In the genomic region with DNA sequence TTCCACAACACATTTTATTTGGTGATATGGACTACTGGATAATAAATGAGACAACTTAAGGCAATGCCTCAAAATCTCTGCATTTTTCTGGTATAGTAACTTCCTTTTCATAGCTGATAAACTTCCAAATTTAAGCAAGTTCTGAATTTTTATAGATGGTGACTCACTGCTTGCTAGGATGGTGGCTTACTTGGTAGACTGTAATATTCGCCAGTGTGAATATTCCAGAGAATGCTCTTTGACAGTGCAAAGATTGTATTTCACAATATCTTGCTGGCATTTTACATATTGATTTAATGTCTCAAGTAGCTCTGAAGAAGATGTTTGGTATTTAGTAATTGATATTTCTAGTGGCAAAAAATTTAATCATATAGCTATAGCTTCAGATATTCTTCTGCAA, we compare ENCODE assay signal across 26 cellular contexts.
DNase-seq lines count a peak whose midpoint lies in the region; ATAC-seq, FAIRE-seq and TF ChIP-seq lines count a peak whose summit lies in the region.
"Had no signal": no experiment of that assay in that cellular context is flagged by ENCODE, and none has a peak within 500 bp of the region (broad histone marks: within the 10 kb centered on the region; RNA-seq: fewer than 3 reads in every experiment).

No MANE protein-coding gene starts in this region.

- FAIRE-seq in A204.1 (lab: Jason Lieb, UNC), result peak; percentile 74
- FAIRE-seq: endothelial cell of umbilical vein had no signal

- H3K4me3 ChIP-seq in adipocyte (ENCODE audit: low read length) (no peak overlapping the region), fibroblast of pulmonary artery (replicated peaks; ENCODE audit: low read depth, low read length) (no peak overlapping the region), sigmoid colon (no peak overlapping the region)
- H3K4me3 ChIP-seq: suprapubic skin, vagina had no signal

- no peaks in the 10 kb centered on the region for H3K27me3 Mint-ChIP-seq in T-helper 2 cell treated with Interferon-gamma antibody and Interleukin-4, amounts not matched to agents 5 μg/mL and 100 μg/mL, for 36 hours (ENCODE audit: low read depth)

- no peak overlapping the region for H3K9ac ChIP-seq in adipocyte (ENCODE audit: low read length)

- no peak overlapping the region for H3K27ac ChIP-seq in sigmoid colon
- H3K27ac ChIP-seq: HL-60, suprapubic skin, vagina had no signal

- H3K4me1 ChIP-seq in adipocyte (ENCODE audit: control insufficient read depth, insufficient read depth, low read length) (peaks cover 4% of the 10 kb centered on the region), sigmoid colon (no peaks in the 10 kb centered on the region)
- H3K4me1 ChIP-seq: suprapubic skin, vagina had no signal

- 81 to 97% methylated on average over 1 of the region's 1 CpG for WGBS in sigmoid colon, 2 donors

- intact Hi-C loops in sigmoid colon (cut with DNase I), result no loop called here

- H3K9me3 ChIP-seq in adipocyte (ENCODE audit: control insufficient read depth, low read length), result no peaks in the 10 kb centered on the region
- no peaks in the 10 kb centered on the region for H3K9me3 ChIP-seq in sigmoid colon
- H3K9me3 ChIP-seq: suprapubic skin, vagina had no signal

- H3K36me3 Mint-ChIP-seq in T-helper 2 cell treated with Interferon-gamma antibody and Interleukin-4, amounts not matched to agents 5 μg/mL and 100 μg/mL, for 36 hours (ENCODE audit: low read depth), result no peaks in the 10 kb centered on the region
- H3K36me3 Mint-ChIP-seq: activated naive CD8-positive, alpha-beta T cell; brain; naive B cell had no signal

- TF ChIP-seq EP300 in sigmoid colon (IDR thresholded peaks at IDR 0.05), result no peak

- H3K27ac Mint-ChIP-seq in T-helper 2 cell treated with Interferon-gamma antibody and Interleukin-4, amounts not matched to agents 5 μg/mL and 100 μg/mL, for 36 hours, result no peak overlapping the region
- H3K27ac Mint-ChIP-seq: activated naive CD8-positive, alpha-beta T cell; activated T-helper 1 cell treated with anti-CD3 and anti-CD28 coated beads, Interleukin-12 subunit alpha, Interleukin-12 subunit beta, Interleukin-2, Interleukin-4 antibody, amounts not matched to agents 30 ng/mL and 10 ng/mL and 1 ng/mL, durations not matched to agents 14 hours and 24 hours and 36 hours; brain; naive B cell had no signal

- DNase-seq in GM04503 (ENCODE audit: low read depth) (peak; percentile 27), adipocyte (ENCODE audit: low read depth) (peak; percentile 81), fibroblast of pulmonary artery (ENCODE audit: low read depth) (peak; percentile 76), sigmoid colon (no peak), NCI-H1694 (lab: John Stamatoyannopoulos, UW) (no peak)
- no peak for DNase-seq in T-helper 2 cell treated with Interferon-gamma antibody and Interleukin-4, amounts not matched to agents 5 μg/mL and 100 μg/mL, for 36 hours (ENCODE audit: low spot score)
- DNase-seq: activated CD4-positive, alpha-beta T cell treated with anti-CD3 and anti-CD28 coated beads for 48 hours; cortex of kidney; naive B cell; NCI-H187; NCI-H2227 treated with DMSO at 0.1 percent for 48 hours; NCI-H82; occipital lobe; OCI-M1; SIG-M5; T-helper 1 cell had no signal

- no peak for ATAC-seq in HG02870 (IDR thresholded peaks at IDR 0.05; ENCODE audit: unreplicated experiment)
- ATAC-seq: HCT116 had no signal

- no peak overlapping the region for H3K4me3 Mint-ChIP-seq in T-helper 2 cell treated with Interferon-gamma antibody and Interleukin-4, amounts not matched to agents 5 μg/mL and 100 μg/mL, for 36 hours
- H3K4me3 Mint-ChIP-seq: activated naive CD8-positive, alpha-beta T cell; activated T-helper 1 cell treated with anti-CD3 and anti-CD28 coated beads, Interleukin-12 subunit alpha, Interleukin-12 subunit beta, Interleukin-2, Interleukin-4 antibody, amounts not matched to agents 30 ng/mL and 10 ng/mL and 1 ng/mL, durations not matched to agents 14 hours and 24 hours and 36 hours; brain; naive B cell had no signal

- H3K9me3 Mint-ChIP-seq in T-helper 2 cell treated with Interferon-gamma antibody and Interleukin-4, amounts not matched to agents 5 μg/mL and 100 μg/mL, for 36 hours, result no peaks in the 10 kb centered on the region
- H3K9me3 Mint-ChIP-seq: activated T-helper 1 cell treated with anti-CD3 and anti-CD28 coated beads, Interleukin-12 subunit alpha, Interleukin-12 subunit beta, Interleukin-2, Interleukin-4 antibody, amounts not matched to agents 30 ng/mL and 10 ng/mL and 1 ng/mL, durations not matched to agents 14 hours and 24 hours and 36 hours had no signal

- H3K36me3 ChIP-seq in adipocyte (ENCODE audit: control insufficient read depth, insufficient read depth, low read length, severe bottlenecking), result no peaks in the 10 kb centered on the region
- H3K36me3 ChIP-seq in sigmoid colon, result no peaks in the 10 kb centered on the region
- H3K36me3 ChIP-seq: suprapubic skin, vagina had no signal

- no peaks in the 10 kb centered on the region for H3K4me1 Mint-ChIP-seq in T-helper 2 cell treated with Interferon-gamma antibody and Interleukin-4, amounts not matched to agents 5 μg/mL and 100 μg/mL, for 36 hours (ENCODE audit: low read depth)
- H3K4me1 Mint-ChIP-seq: naive B cell had no signal

- H3K27me3 ChIP-seq in adipocyte (replicated peaks; ENCODE audit: control insufficient read depth, insufficient read depth, low read length), result no peaks in the 10 kb centered on the region
- H3K27me3 ChIP-seq in sigmoid colon, result no peaks in the 10 kb centered on the region
- H3K27me3 ChIP-seq: suprapubic skin, vagina had no signal

- TF ChIP-seq POLR2A in sigmoid colon (IDR thresholded peaks at IDR 0.05), result no peak

- TF ChIP-seq CTCF in fibroblast of pulmonary artery (IDR thresholded peaks at IDR 0.05; ENCODE audit: low read length, missing control alignments) (no peak), sigmoid colon (IDR thresholded peaks at IDR 0.05) (no peak)

Comparison
In these comparisons a context has a peak if more than half of its experiments do, and no peak if none do; other contexts are left out.
1. DNase-seq: peak in GM04503 (single experiment), adipocyte (single experiment) and fibroblast of pulmonary artery (single experiment); none in T-helper 2 cell treated with Interferon-gamma antibody and Interleukin-4, amounts not matched to agents 5 μg/mL and 100 μg/mL, for 36 hours (single experiment), sigmoid colon (single experiment) and NCI-H1694 (single experiment).